ENCODE assay signal across 9 cellular contexts in the genomic region with DNA sequence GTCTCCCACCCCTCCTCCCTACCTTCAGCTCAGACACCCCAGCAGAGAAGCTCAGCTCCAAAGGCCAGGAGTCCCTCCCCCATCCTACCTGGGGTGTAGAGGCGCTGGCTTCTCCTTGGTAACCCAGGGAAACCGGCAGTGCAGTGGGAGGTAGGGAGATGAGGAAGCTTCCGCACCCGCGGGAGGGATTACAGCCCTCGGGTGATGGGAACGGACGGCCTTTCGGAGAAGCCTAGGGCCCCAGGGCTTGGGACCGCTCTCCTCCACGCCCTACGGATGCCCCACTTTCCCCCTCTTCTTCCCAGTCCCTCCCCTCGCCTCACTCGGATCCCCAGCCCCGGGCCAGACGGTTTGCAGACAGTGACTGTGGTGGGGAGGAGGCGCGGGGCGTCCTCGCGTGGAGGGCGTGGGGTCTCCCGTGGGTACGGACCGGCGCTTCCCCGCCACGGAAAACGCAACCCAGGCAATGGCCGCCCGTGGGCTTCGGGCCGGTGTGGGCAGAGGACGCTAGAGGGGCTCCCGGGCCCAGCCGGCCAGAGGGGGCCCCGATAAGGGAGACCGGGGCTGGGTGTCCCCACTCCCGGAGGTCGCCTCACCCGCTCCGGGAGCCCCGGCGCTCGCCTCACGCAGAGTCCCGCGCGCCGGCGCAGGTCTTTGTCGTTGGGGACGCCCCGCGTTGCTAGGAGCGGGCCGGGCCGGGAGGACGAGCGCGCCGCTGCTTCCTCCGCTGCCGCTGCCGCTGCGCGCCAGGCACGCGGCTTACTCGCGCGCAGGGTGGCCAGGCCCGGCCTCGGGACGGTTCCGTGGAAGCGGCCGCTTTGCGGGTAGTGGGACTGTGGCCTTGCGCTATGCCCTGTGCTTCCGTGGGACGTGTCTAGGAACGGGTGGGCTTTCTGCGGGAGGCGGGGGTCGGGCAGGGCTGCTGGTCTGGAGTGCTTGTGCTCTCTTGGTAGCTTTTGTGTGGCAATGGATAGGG. TPM values are rescaled to one million over a fixed set of nuclear protein-coding genes. Genes with fewer than 3 reads are reported as not detected.
A peak's percentile ranks its signal among the peaks of the same experiment; 100 is the strongest.
DNase-seq lines count a peak whose midpoint lies in the region; ATAC-seq and TF ChIP-seq lines count a peak whose summit lies in the region.
"Had no signal": no experiment of that assay in that cellular context is flagged by ENCODE, and none has a peak within 500 bp of the region (broad histone marks: within the 10 kb centered on the region; RNA-seq: fewer than 3 reads in every experiment).

No MANE protein-coding gene starts in this region.

- H3K4me1 Mint-ChIP-seq in activated naive CD4-positive, alpha-beta T cell treated with anti-CD3 and anti-CD28 coated beads, Interleukin-2, amount 50 U/mL, for 24 hours = peaks cover 5% of the 10 kb centered on the region
- no peaks in the 10 kb centered on the region for H3K4me1 Mint-ChIP-seq in glutamatergic neuron (ENCODE audit: low read depth, unreplicated experiment)

- H3K9me3 ChIP-seq in parathyroid adenoma (ENCODE audit: control insufficient read depth, low read length) = no peaks in the 10 kb centered on the region
- H3K9me3 ChIP-seq: thyroid gland had no signal

- no peaks in the 10 kb centered on the region for H3K9me3 Mint-ChIP-seq in activated naive CD4-positive, alpha-beta T cell treated with anti-CD3 and anti-CD28 coated beads, Interleukin-2, amount 50 U/mL, for 24 hours
- peaks cover 9% of the 10 kb centered on the region for H3K9me3 Mint-ChIP-seq in glutamatergic neuron (ENCODE audit: unreplicated experiment)

- no peak for DNase-seq in GM06990 (ENCODE audit: extremely low read depth, insufficient read length)
- DNase-seq in NCI-H748 treated with DMSO at 0.1 percent for 48 hours (lab: John Stamatoyannopoulos, UW) = peak; percentile 43
- DNase-seq in glutamatergic neuron = peak; percentile 81
- DNase-seq in cerebellar nuclear complex (lab: John Stamatoyannopoulos, UW) = no peak

- H3K27ac Mint-ChIP-seq in activated naive CD4-positive, alpha-beta T cell treated with anti-CD3 and anti-CD28 coated beads, Interleukin-2, amount 50 U/mL, for 24 hours = no peak overlapping the region
- no peak overlapping the region for H3K27ac Mint-ChIP-seq in glutamatergic neuron (ENCODE audit: unreplicated experiment)

- peak overlapping the region; percentile 83 for H2AFZ ChIP-seq in parathyroid adenoma

- H3K36me3 Mint-ChIP-seq in activated naive CD4-positive, alpha-beta T cell treated with anti-CD3 and anti-CD28 coated beads, Interleukin-2, amount 50 U/mL, for 24 hours = peaks cover 3% of the 10 kb centered on the region
- no peaks in the 10 kb centered on the region for H3K36me3 Mint-ChIP-seq in glutamatergic neuron (ENCODE audit: unreplicated experiment)

- peaks cover 19% of the 10 kb centered on the region for H3K27me3 Mint-ChIP-seq in activated naive CD4-positive, alpha-beta T cell treated with anti-CD3 and anti-CD28 coated beads, Interleukin-2, amount 50 U/mL, for 24 hours
- H3K27me3 Mint-ChIP-seq in glutamatergic neuron (ENCODE audit: unreplicated experiment) = peaks cover 13% of the 10 kb centered on the region

- ATAC-seq in GM19467 (IDR thresholded peaks at IDR 0.05; ENCODE audit: unreplicated experiment) (no peak), HG03135 (IDR thresholded peaks at IDR 0.05; ENCODE audit: unreplicated experiment) (no peak)

- H3K79me2 ChIP-seq in parathyroid adenoma = no peaks in the 10 kb centered on the region

- H3K36me3 ChIP-seq in GM06990 (ENCODE audit: control insufficient read depth, insufficient read depth, low read length) (peaks cover 12% of the 10 kb centered on the region), parathyroid adenoma (ENCODE audit: control insufficient read depth, insufficient read depth, low read length) (no peaks in the 10 kb centered on the region)

- 0 out of 2 replicates have a peak overlapping the region, but pooled peaks have one; percentile 33 for H3K4me3 ChIP-seq in GM06990 (replicated peaks; ENCODE audit: low read depth, low read length)
- H3K4me3 ChIP-seq in parathyroid adenoma (ENCODE audit: low read depth, low read length) = peak overlapping the region; percentile 48

- peak overlapping the region; percentile 64 for H3K4me2 ChIP-seq in parathyroid adenoma (ENCODE audit: low read length)

- H3K27me3 ChIP-seq in GM06990 (replicated peaks; ENCODE audit: control insufficient read depth, insufficient read depth, low read length) = 0 out of 2 replicates have a peak, but pooled peaks cover 1% of the 10 kb centered on the region
- H3K27me3 ChIP-seq in parathyroid adenoma (ENCODE audit: control insufficient read depth, insufficient read depth, low read length) = no peaks in the 10 kb centered on the region

- H3K4me3 Mint-ChIP-seq in activated naive CD4-positive, alpha-beta T cell treated with anti-CD3 and anti-CD28 coated beads, Interleukin-2, amount 50 U/mL, for 24 hours = peak overlapping the region; percentile 65
- H3K4me3 Mint-ChIP-seq in glutamatergic neuron (ENCODE audit: unreplicated experiment) = peak overlapping the region; percentile 77

- TF ChIP-seq CTCF in GM06990 (IDR thresholded peaks at IDR 0.05; ENCODE audit: insufficient read depth, low read length, poor library complexity, severe bottlenecking) (no peak), glutamatergic neuron (IDR thresholded peaks at IDR 0.05; ENCODE audit: partially characterized antibody, unreplicated experiment) (no peak), parathyroid adenoma (IDR thresholded peaks at IDR 0.05) (no peak)

- H3K9ac ChIP-seq in parathyroid adenoma = no peak overlapping the region

- H3K4me1 ChIP-seq in parathyroid adenoma = no peaks in the 10 kb centered on the region

- no peak overlapping the region for H3K27ac ChIP-seq in parathyroid adenoma
- H3K27ac ChIP-seq: thyroid gland had no signal

RNA-seq across cellular contexts. Expression of gene AARS2, which starts 15.8 kb away (rescaled TPM):
- 41.7 TPM for total RNA-seq in glutamatergic neuron (ENCODE audit: unreplicated experiment)

RNA-seq across cellular contexts. Expression of gene TMEM151B, which starts 27.1 kb away (rescaled TPM):
- total RNA-seq in glutamatergic neuron (ENCODE audit: unreplicated experiment) = 51.3 TPM
- total RNA-seq: thyroid gland had no signal

RNA-seq across cellular contexts. Expression of gene NFKBIE, which starts 32.0 kb away (rescaled TPM):
- total RNA-seq in glutamatergic neuron (ENCODE audit: unreplicated experiment) = 15.3 TPM

RNA-seq across cellular contexts. Expression of gene SLC35B2, which starts 40.0 kb away (rescaled TPM):
- total RNA-seq in glutamatergic neuron (ENCODE audit: unreplicated experiment) = 71.8 TPM

RNA-seq across cellular contexts. Expression of gene SPATS1, which starts 45.1 kb away (rescaled TPM):
- not detected for total RNA-seq in glutamatergic neuron (ENCODE audit: unreplicated experiment)
- total RNA-seq: thyroid gland had no signal

Comparison
In these comparisons a context has a peak if more than half of its experiments do, and no peak if none do; other contexts are left out.
1. DNase-seq: peak in NCI-H748 treated with DMSO at 0.1 percent for 48 hours (single experiment) and glutamatergic neuron (single experiment); none in GM06990 (single experiment) and cerebellar nuclear complex (0 of 2).